8 cellular contexts compared by ENCODE assay signal in the genomic region with DNA sequence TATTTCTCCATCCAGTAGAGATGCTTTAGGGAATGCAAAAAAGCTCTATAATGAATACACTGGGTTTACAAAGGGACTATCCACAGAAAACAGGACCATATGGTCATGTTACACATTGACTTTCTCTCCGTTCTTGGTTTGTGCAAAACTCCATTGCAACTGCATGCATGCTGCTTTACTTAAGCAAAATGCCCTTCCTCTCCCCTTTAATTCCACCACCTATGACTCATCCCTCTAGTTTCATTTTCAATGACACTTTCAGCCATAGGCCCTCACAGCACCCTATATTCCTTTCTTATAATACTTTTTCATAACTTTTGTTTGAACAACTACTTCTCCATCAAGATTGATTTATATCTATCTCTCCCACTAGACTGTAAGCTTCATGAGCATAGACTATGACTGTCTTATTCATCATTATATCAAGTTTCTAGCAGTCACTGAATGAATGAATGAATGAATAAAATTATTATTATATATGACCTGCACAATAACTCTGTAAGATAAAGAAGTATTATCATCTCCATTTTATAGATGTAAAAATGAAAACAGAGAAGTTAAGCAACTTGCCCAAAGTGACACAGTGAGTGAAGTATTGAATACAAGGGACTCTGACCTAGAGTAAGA.
DNase-seq lines count a peak whose midpoint lies in the region; ATAC-seq and TF ChIP-seq lines count a peak whose summit lies in the region.

No MANE protein-coding gene starts in this region.

- DNase-seq in GM13976 (ENCODE audit: low spot score) = peak; percentile 13
- peak; percentile 52 for DNase-seq in LHCN-M2 (ENCODE audit: low read depth)
- DNase-seq in fibroblast of villous mesenchyme (ENCODE audit: low read depth) = peak; percentile 69
- no peak for DNase-seq in GM19238 (ENCODE audit: insufficient read length, low spot score)
- no peak for DNase-seq in COLO829 (ENCODE audit: low spot score)
- DNase-seq in activated naive CD4-positive, alpha-beta T cell (lab: John Stamatoyannopoulos, UW) = no peak
- DNase-seq in GF-D8 (lab: John Stamatoyannopoulos, UW) = no peak

- in situ Hi-C loops in GM13976 (cut with MboI; ENCODE audit: low sequenced_read_pairs, unreplicated experiment) = no loop called here

- TF ChIP-seq CTCF in GM13976 (IDR thresholded peaks at IDR 0.05; ENCODE audit: borderline replicate concordance, control extremely low read depth, extremely low read depth, insufficient read depth, missing control alignments) (no peak), fibroblast of villous mesenchyme (IDR thresholded peaks at IDR 0.05; ENCODE audit: insufficient read depth, low read depth, low read length) (no peak)

- ATAC-seq in GM21786 (IDR thresholded peaks at IDR 0.05; ENCODE audit: unreplicated experiment) = peak; percentile 81

- H3K4me3 ChIP-seq in fibroblast of villous mesenchyme (ENCODE audit: low read depth, low read length) = no peak overlapping the region

Comparison
In these comparisons a context has a peak if more than half of its experiments do, and no peak if none do; other contexts are left out.
1. DNase-seq: peak in GM13976 (single experiment), LHCN-M2 (single experiment) and fibroblast of villous mesenchyme (single experiment); none in GM19238 (single experiment), COLO829 (single experiment), activated naive CD4-positive, alpha-beta T cell (0 of 4) and GF-D8 (single experiment).